Comparison of ENCODE assay signal across 25 cellular contexts in genomic region chr12:44780221-44780770, GRCh38.
"Had no signal": no experiment of that assay in that cellular context is flagged by ENCODE, and none has a peak within 500 bp of the region (broad histone marks: within the 10 kb centered on the region; RNA-seq: fewer than 3 reads in every experiment).

No MANE protein-coding gene starts in this region.

- H3K27ac Mint-ChIP-seq: activated CD4-positive, alpha-beta memory T cell treated with anti-CD3 and anti-CD28 coated beads, Interleukin-2, amount 10 ng/mL, durations not matched to agents 7 days and 5 days; activated CD4-positive, alpha-beta T cell treated with anti-CD3 and anti-CD28 coated beads for 36 hours; T-helper 17 cell had no signal

- ATAC-seq: activated CD4-positive, alpha-beta T cell treated with anti-CD3 and anti-CD28 coated beads for 36 hours; activated naive CD4-positive, alpha-beta T cell treated with anti-CD3 and anti-CD28 coated beads, Interleukin-2, amount 50 U/mL, for 72 hours; PC-3; T-helper 17 cell had no signal

- H3K4me3 Mint-ChIP-seq: activated CD4-positive, alpha-beta memory T cell treated with anti-CD3 and anti-CD28 coated beads, Interleukin-2, amount 10 ng/mL, durations not matched to agents 7 days and 5 days; activated CD4-positive, alpha-beta T cell treated with anti-CD3 and anti-CD28 coated beads for 36 hours; T-helper 17 cell had no signal

- H3K4me3 ChIP-seq: adrenal gland had no signal

- H3K4me1 Mint-ChIP-seq: activated CD4-positive, alpha-beta memory T cell treated with anti-CD3 and anti-CD28 coated beads, Interleukin-2, amount 10 ng/mL, durations not matched to agents 7 days and 5 days had no signal

- DNase-seq: activated CD4-positive, alpha-beta memory T cell treated with anti-CD3 and anti-CD28 coated beads, Interleukin-2, amount 10 ng/mL, durations not matched to agents 7 days and 5 days; activated CD4-positive, alpha-beta T cell treated with anti-CD3 and anti-CD28 coated beads for 36 hours; activated CD4-positive, alpha-beta T cell treated with anti-CD3 and anti-CD28 coated beads, Interleukin-2, amount 50 U/mL, for 1 hour; activated CD8-positive, alpha-beta memory T cell treated with anti-CD3 and anti-CD28 coated beads, Interleukin-2, amount 50 U/mL, for 48 hours; activated T-cell treated with anti-CD3 and anti-CD28 coated beads, Interleukin-2, amount 50 U/mL, for 1 hour; adrenal gland; anterior cingulate cortex; cerebellar nuclear complex; KG1; MV-4-11; NCI-H1092 treated with DMSO at 0.1 percent for 48 hours; NCI-H1417 treated with DMSO at 0.1 percent for 48 hours; NCI-H1694; NCI-H2029; NCI-H2107; NCI-H2171 treated with DMSO at 0.1 percent for 48 hours; NCI-H226; NCI-H510A treated with DMSO at 0.1 percent for 48 hours; NCI-H69; PC-3; SHP77 treated with DMSO at 0.1 percent for 48 hours; T-helper 17 cell; T-helper 9 cell; WERI-Rb-1 had no signal

- H3K4me1 ChIP-seq: adrenal gland had no signal

- H3K36me3 ChIP-seq: adrenal gland had no signal

- H3K27me3 Mint-ChIP-seq: activated CD4-positive, alpha-beta memory T cell treated with anti-CD3 and anti-CD28 coated beads, Interleukin-2, amount 10 ng/mL, durations not matched to agents 7 days and 5 days; activated CD4-positive, alpha-beta T cell treated with anti-CD3 and anti-CD28 coated beads for 36 hours; T-helper 17 cell had no signal

- H3K27me3 ChIP-seq: adrenal gland had no signal

- H3K27ac ChIP-seq: adrenal gland, WERI-Rb-1 had no signal
